In the genomic region with DNA sequence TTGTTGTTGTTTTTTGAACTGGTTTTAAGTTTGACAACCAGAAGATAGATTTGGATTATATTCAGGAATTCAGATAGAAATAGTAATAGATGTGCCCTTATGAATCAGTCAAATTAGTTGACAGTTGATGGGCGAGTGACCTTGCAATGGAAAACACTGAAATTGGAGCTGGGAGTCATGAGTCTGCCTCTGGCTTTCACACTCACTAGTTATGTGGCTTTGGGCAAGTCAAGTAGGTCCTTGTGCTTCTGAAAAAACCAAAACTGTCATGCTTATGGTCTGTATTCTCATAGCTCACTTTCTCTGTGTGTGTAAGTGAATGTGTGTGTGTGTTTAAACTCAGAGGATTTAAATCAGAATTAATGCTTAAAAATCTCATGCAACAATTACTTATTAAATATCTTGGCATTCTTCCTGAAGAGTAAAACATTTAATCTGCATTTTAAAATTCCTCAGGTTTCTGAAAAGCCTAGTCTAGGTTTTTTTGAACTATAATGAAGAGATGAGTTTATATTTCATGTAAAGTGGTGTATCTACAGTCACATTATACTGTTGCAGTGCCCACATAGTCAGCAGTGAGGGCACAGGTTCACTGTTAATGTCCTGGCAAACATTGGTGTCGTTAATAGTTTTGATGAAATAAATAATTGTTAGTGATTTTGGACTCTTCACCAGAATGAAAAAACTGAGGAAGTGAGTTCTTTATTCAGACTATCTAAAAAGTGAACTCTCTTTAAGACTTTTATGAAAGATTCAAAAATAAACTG, we compare ENCODE assay signal across 26 cellular contexts. TPM values are rescaled to one million over a fixed set of nuclear protein-coding genes. Genes with fewer than 3 reads are reported as not detected.
DNase-seq lines count a peak whose midpoint lies in the region; ATAC-seq, FAIRE-seq and TF ChIP-seq lines count a peak whose summit lies in the region.
"Had no signal": no experiment of that assay in that cellular context is flagged by ENCODE, and none has a peak within 500 bp of the region (broad histone marks: within the 10 kb centered on the region; RNA-seq: fewer than 3 reads in every experiment).

No MANE protein-coding gene starts in this region.

- H4K20me1 ChIP-seq in astrocyte (ENCODE audit: insufficient read depth, low read length), result no peaks in the 10 kb centered on the region

- H3K4me2 ChIP-seq in astrocyte (ENCODE audit: low read length), result no peak overlapping the region
- H3K4me2 ChIP-seq: PC-9 had no signal

- H3K27me3 ChIP-seq in astrocyte (ENCODE audit: insufficient read depth, low read length), result no peaks in the 10 kb centered on the region
- H3K27me3 ChIP-seq: left lung, sigmoid colon had no signal

- H3K4me1 ChIP-seq in astrocyte (ENCODE audit: insufficient read depth, low read length), result no peaks in the 10 kb centered on the region
- H3K4me1 ChIP-seq: left lung, sigmoid colon had no signal

- peaks cover 5% of the 10 kb centered on the region for H3K9me3 Mint-ChIP-seq in astrocyte (ENCODE audit: unreplicated experiment)

- H3K4me1 Mint-ChIP-seq in astrocyte (ENCODE audit: low read depth, unreplicated experiment), result peaks cover 3% of the 10 kb centered on the region
- H3K4me1 Mint-ChIP-seq: activated T-helper 17 cell treated with anti-CD3 and anti-CD28 coated beads, Interleukin-2, amount 50 U/mL, for 72 hours had no signal

- H3K9me3 ChIP-seq in astrocyte (ENCODE audit: insufficient read depth, low read depth, low read length), result peaks cover 4% of the 10 kb centered on the region
- H3K9me3 ChIP-seq: sigmoid colon had no signal

- H3K36me3 ChIP-seq in astrocyte (ENCODE audit: insufficient read depth, low read length), result peaks cover 7% of the 10 kb centered on the region
- H3K36me3 ChIP-seq: sigmoid colon had no signal

- no peaks in the 10 kb centered on the region for H3K27me3 Mint-ChIP-seq in astrocyte (ENCODE audit: low read depth, unreplicated experiment)
- H3K27me3 Mint-ChIP-seq: activated naive CD4-positive, alpha-beta T cell treated with anti-CD3 and anti-CD28 coated beads, Interleukin-2, amount 50 U/mL, for 24 hours; activated T-helper 17 cell treated with anti-CD3 and anti-CD28 coated beads, Interleukin-2, amount 50 U/mL, for 72 hours; progenitor cell of endocrine pancreas had no signal

- no peak overlapping the region for H3K9ac ChIP-seq in astrocyte (ENCODE audit: low read length)

- H3K27ac ChIP-seq in astrocyte (ENCODE audit: low read depth, low read length), result no peak overlapping the region
- H3K27ac ChIP-seq: 22Rv1, left lung, PC-9, sigmoid colon had no signal

- no peak overlapping the region for H2AFZ ChIP-seq in astrocyte (ENCODE audit: low read depth, low read length)
- H2AFZ ChIP-seq: PC-9 had no signal

- H3K79me2 ChIP-seq in astrocyte (ENCODE audit: insufficient read depth, low read length), result peaks cover 5% of the 10 kb centered on the region

- H3K4me3 Mint-ChIP-seq in astrocyte (ENCODE audit: unreplicated experiment), result no peak overlapping the region
- H3K4me3 Mint-ChIP-seq: activated naive CD4-positive, alpha-beta T cell treated with anti-CD3 and anti-CD28 coated beads, Interleukin-2, amount 50 U/mL, for 24 hours; activated T-helper 17 cell treated with anti-CD3 and anti-CD28 coated beads, Interleukin-2, amount 50 U/mL, for 72 hours had no signal

- no peak overlapping the region for H3K27ac Mint-ChIP-seq in astrocyte (ENCODE audit: unreplicated experiment)
- H3K27ac Mint-ChIP-seq: activated naive CD4-positive, alpha-beta T cell treated with anti-CD3 and anti-CD28 coated beads, Interleukin-2, amount 50 U/mL, for 24 hours; activated T-helper 17 cell treated with anti-CD3 and anti-CD28 coated beads, Interleukin-2, amount 50 U/mL, for 72 hours; progenitor cell of endocrine pancreas had no signal

- no peak overlapping the region for H3K4me3 ChIP-seq in astrocyte (ENCODE audit: insufficient read depth, low read depth, low read length)
- H3K4me3 ChIP-seq: left lung, PC-9, sigmoid colon had no signal

- TF ChIP-seq CTCF in astrocyte (IDR thresholded peaks at IDR 0.05; ENCODE audit: insufficient read depth, low read depth, low read length), result no peak

- no peak for FAIRE-seq in astrocyte (lab: Jason Lieb, UNC)
- FAIRE-seq: bronchial epithelial cell, colon had no signal

- ATAC-seq in GM19351 (IDR thresholded peaks at IDR 0.05; ENCODE audit: unreplicated experiment), result no peak
- ATAC-seq: activated T-helper 17 cell treated with anti-CD3 and anti-CD28 coated beads, Interleukin-2, amount 50 U/mL, for 72 hours; left lung had no signal

- peaks cover 25% of the 10 kb centered on the region for H3K36me3 Mint-ChIP-seq in astrocyte (ENCODE audit: low read depth, unreplicated experiment)

- peak; percentile 8 for DNase-seq in DMS79 treated with DMSO at 0.1 percent for 48 hours (lab: John Stamatoyannopoulos, UW)
- no peak for DNase-seq in DMS79 (lab: John Stamatoyannopoulos, UW)
- DNase-seq in astrocyte (ENCODE audit: low read depth), result peak; percentile 44
- peak; percentile 10 for DNase-seq in kidney tubule cell (ENCODE audit: low spot score)
- peak; percentile 49 for DNase-seq in stromal cell of bone marrow (ENCODE audit: low read depth)
- no peak for DNase-seq in stimulated activated CD4-positive, alpha-beta T cell treated with anti-CD3 and anti-CD28 coated beads, Interleukin-4, amount 100 ng/mL, for 24 hours
- DNase-seq in NCI-H446 treated with DMSO at 0.1 percent for 48 hours (lab: John Stamatoyannopoulos, UW), result no peak
- DNase-seq: amniotic stem cell; C1 segment of cervical spinal cord; effector CD4-positive, alpha-beta T cell; glutamatergic neuron; left lung; mesendoderm; NCI-H1694; NCI-H69; PC-9; sigmoid colon; stimulated activated CD4-positive, alpha-beta T cell treated with anti-CD3 and anti-CD28 coated beads, Interleukin-4, amount 100 ng/mL, for 4 hours; trophoblast cell had no signal

RNA-seq across cellular contexts. Expression of a gene that starts 32.5 kb away (rescaled TPM):
- total RNA-seq in astrocyte, result 58.0 and 59.2 TPM in 2 replicates

RNA-seq across cellular contexts. Expression of a gene that starts 44.4 kb away (rescaled TPM):
- total RNA-seq in astrocyte, result 186 and 209 TPM in 2 replicates

RNA-seq across cellular contexts. Expression of a gene that starts 54.1 kb away (rescaled TPM):
- total RNA-seq in astrocyte, result 52.2 and 64.2 TPM in 2 replicates

Comparison
In these comparisons a context has a peak if more than half of its experiments do, and no peak if none do; other contexts are left out.
1. DNase-seq: peak in DMS79 treated with DMSO at 0.1 percent for 48 hours (single experiment), astrocyte (single experiment), kidney tubule cell (single experiment) and stromal cell of bone marrow (single experiment); none in DMS79 (single experiment), stimulated activated CD4-positive, alpha-beta T cell treated with anti-CD3 and anti-CD28 coated beads, Interleukin-4, amount 100 ng/mL, for 24 hours (single experiment) and NCI-H446 treated with DMSO at 0.1 percent for 48 hours (single experiment).